24 cellular contexts compared by ENCODE assay signal in the genomic region with DNA sequence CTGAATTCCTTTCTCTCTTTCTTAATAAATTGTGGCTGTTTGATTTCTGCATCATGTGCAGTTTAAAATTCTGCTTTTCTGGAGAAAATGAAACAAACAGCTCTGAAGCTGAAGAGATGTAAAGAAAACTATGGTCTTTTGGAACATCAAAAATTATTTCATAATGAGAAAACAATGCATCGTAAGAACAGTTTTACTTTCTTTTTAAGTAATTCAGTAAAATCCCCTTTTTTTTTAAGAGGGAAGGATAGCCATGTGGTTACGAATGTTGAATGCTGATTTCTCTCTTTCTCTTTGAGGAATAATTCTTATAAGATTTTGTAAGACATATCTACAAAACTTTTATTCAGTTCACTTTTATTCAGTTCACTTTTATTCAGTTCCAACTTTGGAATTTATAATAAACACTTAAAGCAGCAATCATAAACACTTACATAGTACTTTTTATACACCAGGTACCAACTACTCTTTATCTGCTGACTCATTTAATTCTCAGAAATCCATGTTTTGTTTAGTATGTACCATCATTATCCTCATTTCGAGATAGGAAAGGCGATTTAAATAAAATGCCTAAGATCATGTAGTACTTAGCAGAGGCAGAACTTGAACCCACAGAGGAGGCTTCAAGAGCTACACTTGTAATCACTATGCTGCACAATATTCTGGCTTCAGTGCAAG. TPM values are rescaled to one million over a fixed set of nuclear protein-coding genes. Genes with fewer than 3 reads are reported as not detected.
DNase-seq lines count a peak whose midpoint lies in the region; ATAC-seq, FAIRE-seq and TF ChIP-seq lines count a peak whose summit lies in the region.
"Had no signal": no experiment of that assay in that cellular context is flagged by ENCODE, and none has a peak within 500 bp of the region (broad histone marks: within the 10 kb centered on the region; RNA-seq: fewer than 3 reads in every experiment).

No MANE protein-coding gene starts in this region.

- intact Hi-C loops in GM12878 (cut with micrococcal nuclease; ENCODE audit: unreplicated experiment), result no loop called here

- no peak for TF ChIP-seq CTCF in GM10248 (IDR thresholded peaks at IDR 0.05; ENCODE audit: control extremely low read depth, extremely low read depth, low read depth, missing control alignments)
- TF ChIP-seq CTCF in GM12878 (IDR thresholded peaks at IDR 0.05 in 2 of 3, conservative IDR thresholded peaks at IDR 0.05 in 1 of 3; ENCODE audit: control insufficient read depth in 2 of 3, extremely low read depth in 1 of 3, insufficient read depth in 1 of 3, low read depth in 3 of 3, low read length in 3 of 3), result no peak
- TF ChIP-seq CTCF in GM10266 (IDR thresholded peaks at IDR 0.05; ENCODE audit: control insufficient read depth, insufficient read depth, low read depth, missing control alignments), result no peak

- no peak for TF ChIP-seq POLR2A in GM12878 (IDR thresholded peaks at IDR 0.05; ENCODE audit: low read depth, low read length)

- H2AFZ ChIP-seq in Karpas-422 (ENCODE audit: low read length), result no peak overlapping the region
- peak overlapping the region; percentile 51 for H2AFZ ChIP-seq in GM12878 (ENCODE audit: control insufficient read depth, low read depth, low read length)

- H3K4me2 ChIP-seq in Karpas-422 (ENCODE audit: low read depth, low read length, poor library complexity, severe bottlenecking) (peak overlapping the region; percentile 21), GM12878 (ENCODE audit: control insufficient read depth, insufficient read depth) (peak overlapping the region; percentile 42)
- H3K4me2 ChIP-seq: BLaER1 had no signal

- no TSS peak for BruUV-seq in GM12878 (replicated peaks; lab: Mats Ljungman, UMichigan)

- SMC1A ChIA-PET in GM12878 (lab: Charles Lee; ENCODE audit: uncharacterized antibody, unreplicated experiment), result interaction anchor here (0.8 to 1.3 kb wide), 3 partner anchors 7 to 23 kb away, joined by 3 read pairs; no protein-coding TSS in a partner anchor

- POLR2A ChIA-PET in GM10248 (lab: Yijun Ruan, JAX) (no interaction called here), GM12878 (lab: Charles Lee) (no interaction called here)

- no peak overlapping the region for H3K27ac ChIP-seq in Karpas-422 (ENCODE audit: low read length)
- H3K27ac ChIP-seq in GM12878 (ENCODE audit: control insufficient read depth, insufficient read depth), result no peak overlapping the region
- H3K27ac ChIP-seq: BLaER1 had no signal

- in situ Hi-C loops in GM12878 (cut with MboI), result no loop called here

- 11% methylated on average over 4 of the region's 4 CpGs for WGBS in GM12878 (ENCODE audit: insufficient coverage, insufficient replicate concordance, low lambda C conversion rate, missing lambda C conversion rate)

- DNase-seq in GM10248 (ENCODE audit: extremely low spot score) (peak; percentile 6), Karpas-422 (no peak), GM12878 (ENCODE audit: low read depth, low spot score) (no peak), SW 1271 (lab: John Stamatoyannopoulos, UW) (no peak), HuH-7.5 (ENCODE audit: low spot score) (no peak), GM10266 (ENCODE audit: extremely low spot score) (no peak)
- DNase-seq: CD4-positive, alpha-beta T cell; COR-L47; DMS79; MG63; NCI-H1048; NCI-H1417 treated with DMSO at 0.1 percent for 48 hours; NCI-H2029; NCI-H2227 treated with DMSO at 0.1 percent for 48 hours; NCI-H510A; NCI-H748 treated with DMSO at 0.1 percent for 48 hours had no signal

- FAIRE-seq in GM12878 (lab: Jason Lieb, UNC), result no peak
- FAIRE-seq: GM12892, H54, HTR-8/SVneo had no signal

- H3K4me3 ChIP-seq in Karpas-422 (ENCODE audit: low read length) (no peak overlapping the region), GM12878 (no peak overlapping the region)
- H3K4me3 ChIP-seq: BLaER1, MG63 had no signal

- H3K9me2 ChIP-seq in Karpas-422 (replicated peaks; ENCODE audit: insufficient read depth, low read length), result no peaks in the 10 kb centered on the region

- H3K9me3 ChIP-seq in Karpas-422 (ENCODE audit: low read length), result no peaks in the 10 kb centered on the region
- H3K9me3 ChIP-seq in GM12878 (replicated peaks; ENCODE audit: control insufficient read depth, insufficient read depth, low read length), result no peaks in the 10 kb centered on the region
- H3K9me3 ChIP-seq: BLaER1, MG63 had no signal

- H3K79me2 ChIP-seq in Karpas-422 (ENCODE audit: low read length), result no peaks in the 10 kb centered on the region
- H3K79me2 ChIP-seq in GM12878 (ENCODE audit: control insufficient read depth, insufficient read depth, low read length), result no peaks in the 10 kb centered on the region

- ATAC-seq in GM18868 (IDR thresholded peaks at IDR 0.05; ENCODE audit: unreplicated experiment) (peak; percentile 54), GM12878 (peak; percentile 42)

- RAD21 ChIA-PET in GM12878 (lab: Charles Lee; ENCODE audit: unreplicated experiment), result interaction anchor here (1.3 kb wide), 1 partner anchor 9 kb away, joined by 3 read pairs; no protein-coding TSS in a partner anchor

- CTCF ChIA-PET in GM10248 (lab: Yijun Ruan, JAX), result no interaction called here
- CTCF ChIA-PET in GM12878 (lab: Yijun Ruan, JAX), result no interaction called here

- no peak for TF ChIP-seq EP300 in GM12878 (IDR thresholded peaks at IDR 0.05; ENCODE audit: borderline replicate concordance in 1 of 2, control insufficient read depth in 1 of 2, low read depth in 2 of 2, low read length in 2 of 2)

- no peak for TF ChIP-seq RAD21 in GM12878 (IDR thresholded peaks at IDR 0.05; ENCODE audit: insufficient read depth, low read depth, low read length)

- H3K4me1 ChIP-seq in Karpas-422 (ENCODE audit: low read length) (0 out of 2 replicates have a peak, but pooled peaks cover 2% of the 10 kb centered on the region), GM12878 (ENCODE audit: control insufficient read depth, insufficient read depth, low read length) (no peaks in the 10 kb centered on the region)
- H3K4me1 ChIP-seq: BLaER1 had no signal

- H4K20me1 ChIP-seq in Karpas-422 (ENCODE audit: insufficient read depth, low read depth, low read length), result no peaks in the 10 kb centered on the region
- H4K20me1 ChIP-seq in GM12878 (ENCODE audit: control insufficient read depth, insufficient read depth), result no peaks in the 10 kb centered on the region
- H4K20me1 ChIP-seq: BLaER1 had no signal

- H3K36me3 ChIP-seq in Karpas-422 (ENCODE audit: insufficient read depth, low read length) (no peaks in the 10 kb centered on the region), GM12878 (ENCODE audit: control insufficient read depth in 2 of 2, insufficient read depth in 2 of 2, low read length in 1 of 2) (no peaks in the 10 kb centered on the region)
- H3K36me3 ChIP-seq: BLaER1, MG63 had no signal

- H3K9ac ChIP-seq in Karpas-422 (ENCODE audit: low read length), result no peak overlapping the region
- H3K9ac ChIP-seq in GM12878 (ENCODE audit: control insufficient read depth, insufficient read depth, low read length), result no peak overlapping the region
- H3K9ac ChIP-seq: BLaER1 had no signal

- no peaks in the 10 kb centered on the region for H3K27me3 ChIP-seq in Karpas-422 (ENCODE audit: low read length)
- H3K27me3 ChIP-seq in GM12878 (replicated peaks in 1 of 2; ENCODE audit: control insufficient read depth in 2 of 2, insufficient read depth in 2 of 2, low read length in 1 of 2), result no peaks in the 10 kb centered on the region
- H3K27me3 ChIP-seq: BLaER1, MG63 had no signal

TF ChIP-seq in GM12878, 131 proteins besides CTCF, POLR2A, EP300 and RAD21 (continues in another document):
- no peak for TF ChIP-seq TBL1XR1 (IDR thresholded peaks at IDR 0.05; ENCODE audit: low read depth, low read length)
- no peak for TF ChIP-seq BCL11A (IDR thresholded peaks at IDR 0.05; ENCODE audit: low read depth, low read length)
- TF ChIP-seq FOXM1 (IDR thresholded peaks at IDR 0.05; ENCODE audit: low read depth, low read length), result no peak
- no peak for TF ChIP-seq BHLHE40 (IDR thresholded peaks at IDR 0.05; ENCODE audit: borderline replicate concordance in 1 of 2, low read depth in 2 of 2, low read length in 1 of 2)
- no peak for TF ChIP-seq SUZ12 (IDR thresholded peaks at IDR 0.05; ENCODE audit: unreplicated experiment)
- TF ChIP-seq HDGF (IDR thresholded peaks at IDR 0.05), result no peak
- no peak for TF ChIP-seq IRF4 (IDR thresholded peaks at IDR 0.05; ENCODE audit: low read depth, low read length)

RNA-seq across cellular contexts. Expression of a gene that starts 26.6 kb away (rescaled TPM):
- 1.7 and 1.8 TPM in 2 replicates for total RNA-seq in Karpas-422 (2014; rRNA removed; shearing (Covaris generic); ENCODE audit: low replicate concordance)
- total RNA-seq in GM12878 (2013; cell fraction: nucleolus; rRNA removed), result 12.1 and 15.2 TPM in 2 replicates
- total RNA-seq in GM12878 (2014; rRNA removed) (1.1 and 2.1 TPM in 2 replicates), GM12878 (2014; rRNA removed; fragmentation: Illumina TruSeq; extraction: Trizol) (1.4 and 1.7 TPM in 2 replicates), GM12878 (2021) (1.3 and 1.8 TPM in 2 replicates)
- not detected for polyA plus RNA-seq in GM12878 (2011; ENCODE audit: low read depth)
- polyA plus RNA-seq in GM12878 (2011; rRNA removed) (0.84 and 1.3 TPM in 2 replicates), GM12878 (2014; fragmentation: Illumina TruSeq; extraction: Trizol) (0.96 and 1.5 TPM in 2 replicates), GM12878 (2014; fragmentation: Nextera tagmentation; extraction: Ambion mirVana) (under 1 TPM; 0.45 to 0.75 TPM), GM12878 (2014; rRNA removed) (0.81 and 1.9 TPM in 2 replicates), GM12878 (2016; fragmentation: Nextera tagmentation; extraction: Ambion mirVana) (under 1 TPM; 0.54 to 0.77 TPM)
- polyA plus RNA-seq in GM12878 (2011; cell fraction: cytosol; rRNA removed), result 0.43 and 0.53 TPM in 2 replicates
- polyA plus RNA-seq in GM12878 (2011; cell fraction: nucleus; rRNA removed), result 1.7 and 1.9 TPM in 2 replicates
- 0.18 and 0.23 TPM in 2 replicates for polyA plus RNA-seq in GM12878 (2012)
- 1.1 and 2.3 TPM in 2 replicates for polyA minus RNA-seq in GM12878 (2011; rRNA and poly(A)+ RNA removed)
- polyA minus RNA-seq in GM12878 (2011; cell fraction: cytosol; rRNA and poly(A)+ RNA removed), result not detected in 2 replicates
- 2.7 and 3.1 TPM in 2 replicates for polyA minus RNA-seq in GM12878 (2011; cell fraction: nucleus; rRNA and poly(A)+ RNA removed)
- total RNA-seq: A673; CD4-positive, alpha-beta T cell; LHCN-M2; Right ventricle myocardium inferior had no signal
